In the genomic region with DNA sequence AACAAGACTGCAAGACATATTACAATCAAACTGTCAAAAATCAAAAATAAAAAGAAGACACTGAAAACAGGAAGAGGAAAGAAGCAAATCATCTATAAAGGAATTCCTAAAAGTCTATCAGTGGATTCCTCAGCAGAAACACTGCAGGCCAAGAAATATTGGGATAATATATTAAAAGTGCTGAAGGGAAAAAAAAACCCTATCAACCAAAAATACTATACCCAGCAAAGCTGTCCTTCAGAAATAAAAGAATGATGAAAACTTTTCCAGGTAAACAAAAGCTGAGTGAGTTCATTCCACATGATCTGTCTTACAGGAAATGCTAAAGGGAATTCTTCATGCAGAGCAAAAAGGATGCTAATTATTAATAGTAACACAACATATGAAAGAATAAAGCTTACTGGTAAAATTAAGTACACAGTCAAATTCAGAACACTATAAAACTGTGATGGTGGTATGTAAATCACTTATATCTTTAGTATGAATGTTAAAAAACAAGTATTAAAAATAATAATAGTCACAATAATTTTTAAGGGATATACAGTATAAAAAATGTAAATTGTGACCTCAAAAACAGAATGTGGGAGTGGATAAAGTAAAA, we compare ENCODE assay signal across 11 cellular contexts.
"Had no signal": no experiment of that assay in that cellular context is flagged by ENCODE, and none has a peak within 500 bp of the region (broad histone marks: within the 10 kb centered on the region; RNA-seq: fewer than 3 reads in every experiment).

No MANE protein-coding gene starts in this region.

- H3K4me3 Mint-ChIP-seq: GM23338, H9, HFFc6 had no signal

- H3K27ac Mint-ChIP-seq: GM23338, H9, HFFc6 had no signal

- DNase-seq: GM23248, GOT3, H7, H9, HCEC 1CT, HFFc6 had no signal

- ATAC-seq: GM23338, HCT116 had no signal

- FAIRE-seq: H1, H54 had no signal

- H3K36me3 ChIP-seq: HAP-1 had no signal

- H3K4me1 ChIP-seq: HAP-1 had no signal

- H3K4me1 Mint-ChIP-seq: GM23338, H9 had no signal

- H3K4me3 ChIP-seq: GM23248, GM23338, HAP-1 had no signal

- H3K27ac ChIP-seq: GM23248 had no signal
